ENCODE assay signal across 1 cellular context in the genomic region with DNA sequence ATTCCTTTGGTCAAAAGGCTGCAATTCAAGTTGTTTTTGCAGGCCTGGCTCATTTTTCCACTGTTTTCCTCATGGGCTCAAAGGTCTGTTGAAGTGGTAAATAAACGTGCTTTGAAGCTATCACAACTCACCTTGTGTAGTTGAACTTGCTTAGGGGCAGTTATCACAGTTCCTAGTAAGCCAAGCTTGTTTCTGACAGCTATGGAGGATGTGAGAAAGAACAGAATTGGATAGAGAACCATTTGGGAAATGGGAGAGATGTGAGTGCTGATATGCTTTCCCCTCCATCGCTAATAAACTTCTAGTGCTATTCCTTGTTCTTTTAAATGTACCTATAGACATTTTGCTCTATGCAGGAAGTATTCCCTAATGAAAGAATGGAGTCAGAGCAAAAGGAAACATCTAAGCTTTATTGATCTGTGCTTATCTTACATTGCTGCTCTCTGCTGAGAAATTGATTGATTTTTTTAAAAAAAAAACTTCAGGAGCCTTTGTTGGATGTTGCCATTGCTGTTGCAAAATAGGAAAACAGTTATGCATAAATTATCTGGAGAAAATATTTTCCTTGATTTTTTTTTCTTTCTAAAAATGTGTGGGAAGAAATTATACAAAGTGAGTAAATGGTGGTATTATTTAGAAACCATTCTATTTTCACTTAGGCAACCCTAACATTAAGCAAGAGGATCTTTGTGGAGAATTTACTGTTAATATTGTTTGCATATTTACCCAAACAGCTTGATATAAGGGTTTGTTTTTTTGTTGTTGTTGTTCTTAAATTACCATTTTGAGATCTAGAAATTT.
A peak's percentile ranks its signal among the peaks of the same experiment; 100 is the strongest.
TF ChIP-seq lines count a peak whose summit lies in the region.

No MANE protein-coding gene starts in this region.

TF ChIP-seq in HepG2, 621 proteins besides CTCF, POLR2A, EP300 and RAD21 (continued from another document and continues in another):
- TF ChIP-seq, protein P1, sequence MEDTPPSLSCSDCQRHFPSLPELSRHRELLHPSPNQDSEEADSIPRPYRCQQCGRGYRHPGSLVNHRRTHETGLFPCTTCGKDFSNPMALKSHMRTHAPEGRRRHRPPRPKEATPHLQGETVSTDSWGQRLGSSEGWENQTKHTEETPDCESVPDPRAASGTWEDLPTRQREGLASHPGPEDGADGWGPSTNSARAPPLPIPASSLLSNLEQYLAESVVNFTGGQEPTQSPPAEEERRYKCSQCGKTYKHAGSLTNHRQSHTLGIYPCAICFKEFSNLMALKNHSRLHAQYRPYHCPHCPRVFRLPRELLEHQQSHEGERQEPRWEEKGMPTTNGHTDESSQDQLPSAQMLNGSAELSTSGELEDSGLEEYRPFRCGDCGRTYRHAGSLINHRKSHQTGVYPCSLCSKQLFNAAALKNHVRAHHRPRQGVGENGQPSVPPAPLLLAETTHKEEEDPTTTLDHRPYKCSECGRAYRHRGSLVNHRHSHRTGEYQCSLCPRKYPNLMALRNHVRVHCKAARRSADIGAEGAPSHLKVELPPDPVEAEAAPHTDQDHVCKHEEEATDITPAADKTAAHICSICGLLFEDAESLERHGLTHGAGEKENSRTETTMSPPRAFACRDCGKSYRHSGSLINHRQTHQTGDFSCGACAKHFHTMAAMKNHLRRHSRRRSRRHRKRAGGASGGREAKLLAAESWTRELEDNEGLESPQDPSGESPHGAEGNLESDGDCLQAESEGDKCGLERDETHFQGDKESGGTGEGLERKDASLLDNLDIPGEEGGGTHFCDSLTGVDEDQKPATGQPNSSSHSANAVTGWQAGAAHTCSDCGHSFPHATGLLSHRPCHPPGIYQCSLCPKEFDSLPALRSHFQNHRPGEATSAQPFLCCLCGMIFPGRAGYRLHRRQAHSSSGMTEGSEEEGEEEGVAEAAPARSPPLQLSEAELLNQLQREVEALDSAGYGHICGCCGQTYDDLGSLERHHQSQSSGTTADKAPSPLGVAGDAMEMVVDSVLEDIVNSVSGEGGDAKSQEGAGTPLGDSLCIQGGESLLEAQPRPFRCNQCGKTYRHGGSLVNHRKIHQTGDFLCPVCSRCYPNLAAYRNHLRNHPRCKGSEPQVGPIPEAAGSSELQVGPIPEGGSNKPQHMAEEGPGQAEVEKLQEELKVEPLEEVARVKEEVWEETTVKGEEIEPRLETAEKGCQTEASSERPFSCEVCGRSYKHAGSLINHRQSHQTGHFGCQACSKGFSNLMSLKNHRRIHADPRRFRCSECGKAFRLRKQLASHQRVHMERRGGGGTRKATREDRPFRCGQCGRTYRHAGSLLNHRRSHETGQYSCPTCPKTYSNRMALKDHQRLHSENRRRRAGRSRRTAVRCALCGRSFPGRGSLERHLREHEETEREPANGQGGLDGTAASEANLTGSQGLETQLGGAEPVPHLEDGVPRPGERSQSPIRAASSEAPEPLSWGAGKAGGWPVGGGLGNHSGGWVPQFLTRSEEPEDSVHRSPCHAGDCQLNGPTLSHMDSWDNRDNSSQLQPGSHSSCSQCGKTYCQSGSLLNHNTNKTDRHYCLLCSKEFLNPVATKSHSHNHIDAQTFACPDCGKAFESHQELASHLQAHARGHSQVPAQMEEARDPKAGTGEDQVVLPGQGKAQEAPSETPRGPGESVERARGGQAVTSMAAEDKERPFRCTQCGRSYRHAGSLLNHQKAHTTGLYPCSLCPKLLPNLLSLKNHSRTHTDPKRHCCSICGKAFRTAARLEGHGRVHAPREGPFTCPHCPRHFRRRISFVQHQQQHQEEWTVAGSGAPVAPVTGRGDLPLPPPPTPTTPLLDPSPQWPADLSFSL (CRISPR knock-in tag; IDR thresholded peaks at IDR 0.05), result peak; percentile 77; the same call in 1 of the 2 replicates
- TF ChIP-seq ADNP (CRISPR knock-in tag; IDR thresholded peaks at IDR 0.05) (no peak), KAT8 (CRISPR knock-in tag; IDR thresholded peaks at IDR 0.05) (peak; percentile 66; the same call in 1 of the 2 replicates), ZNF234 (CRISPR knock-in tag; conservative IDR thresholded peaks at IDR 0.05) (no peak), RFX3 (CRISPR knock-in tag; IDR thresholded peaks at IDR 0.05) (no peak), ZNF75D (CRISPR knock-in tag; IDR thresholded peaks at IDR 0.05; ENCODE audit: borderline replicate concordance) (no peak), AHR (CRISPR knock-in tag; IDR thresholded peaks at IDR 0.05) (no peak), TBL1XR1 (IDR thresholded peaks at IDR 0.05; ENCODE audit: borderline replicate concordance, low read length, partially characterized antibody) (peak; percentile 32), KMT2B (CRISPR knock-in tag; IDR thresholded peaks at IDR 0.05) (0 out of 2 replicates have a peak, but pooled peaks have one; percentile 47), JDP2 (CRISPR knock-in tag; IDR thresholded peaks at IDR 0.05; ENCODE audit: borderline replicate concordance) (no peak), ZNF274 (CRISPR knock-in tag; IDR thresholded peaks at IDR 0.05) (no peak), YY1 (IDR thresholded peaks at IDR 0.05; ENCODE audit: insufficient read depth, insufficient replicate concordance, low read depth, low read length) (no peak), NR2F1 (CRISPR knock-in tag; IDR thresholded peaks at IDR 0.05) (peak; percentile 27 to 56; a peak in 1 of 4 replicates), BCL6 (CRISPR knock-in tag; IDR thresholded peaks at IDR 0.05) (peak; percentile 97), NR0B2 (CRISPR knock-in tag; IDR thresholded peaks at IDR 0.05) (no peak), EHMT2 (IDR thresholded peaks at IDR 0.05; ENCODE audit: borderline replicate concordance, low read depth, low read length) (0 out of 2 replicates have a peak, but pooled peaks have one; percentile 26), FOXK2 (IDR thresholded peaks at IDR 0.05) (0 out of 2 replicates have a peak, but pooled peaks have one; percentile 36), SIX4 (CRISPR knock-in tag; IDR thresholded peaks at IDR 0.05) (0 out of 2 replicates have a peak, but pooled peaks have one; percentile 34), ZNF264 (CRISPR knock-in tag; IDR thresholded peaks at IDR 0.05) (peak; percentile 76), ZFP36L1 (CRISPR knock-in tag; IDR thresholded peaks at IDR 0.05) (no peak), KLF11 (CRISPR knock-in tag; IDR thresholded peaks at IDR 0.05) (no peak), MXI1 (IDR thresholded peaks at IDR 0.05; ENCODE audit: borderline replicate concordance, low read depth, low read length) (no peak; the same call in 2 of the 3 replicates), NFIC (IDR thresholded peaks at IDR 0.05; ENCODE audit: low read length) (peak; percentile 78), RXRB (CRISPR knock-in tag; IDR thresholded peaks at IDR 0.05; ENCODE audit: borderline replicate concordance) (peak; percentile 80; the same call in 1 of the 2 replicates), CCAR2 (optimal IDR thresholded peaks at IDR 0.05; ENCODE audit: low read depth, low read length) (no peak), ZNF564 (CRISPR knock-in tag; IDR thresholded peaks at IDR 0.05) (0 out of 2 replicates have a peak, but pooled peaks have one; percentile 39), TBX2 (CRISPR knock-in tag; IDR thresholded peaks at IDR 0.05; ENCODE audit: borderline replicate concordance) (peak; percentile 90), CEBPG (CRISPR knock-in tag; IDR thresholded peaks at IDR 0.05) (peak; percentile 41; the same call in 1 of the 2 replicates), IRF2 (CRISPR knock-in tag; IDR thresholded peaks at IDR 0.05) (peak; percentile 66; the same call in 1 of the 2 replicates), TBX3 (IDR thresholded peaks at IDR 0.05; ENCODE audit: borderline replicate concordance) (peak; percentile 71; the same call in 1 of the 2 replicates), TEAD3 (CRISPR knock-in tag; optimal IDR thresholded peaks at IDR 0.05; ENCODE audit: borderline replicate concordance) (peak; percentile 61), ZNF614 (CRISPR knock-in tag; IDR thresholded peaks at IDR 0.05; ENCODE audit: borderline replicate concordance) (peak; percentile 90), ZNF225 (CRISPR knock-in tag; IDR thresholded peaks at IDR 0.05) (no peak), DRAP1 (CRISPR knock-in tag; IDR thresholded peaks at IDR 0.05) (0 out of 2 replicates have a peak, but pooled peaks have one; percentile 22), SOX13 (IDR thresholded peaks at IDR 0.05) (no peak), SOX13 (CRISPR knock-in tag; conservative IDR thresholded peaks at IDR 0.05 in 1 of 2, IDR thresholded peaks at IDR 0.05 in 1 of 2) (peak in 1 of 2 experiments; percentile 83; a peak in 2 of 4 replicates), ZBTB7B (CRISPR knock-in tag; IDR thresholded peaks at IDR 0.05) (0 out of 2 replicates have a peak, but pooled peaks have one; percentile 48), GABPA (IDR thresholded peaks at IDR 0.05; ENCODE audit: low read depth, low read length) (no peak), GABPA (CRISPR knock-in tag; IDR thresholded peaks at IDR 0.05; ENCODE audit: low read depth) (0 out of 2 replicates have a peak, but pooled peaks have one; percentile 30), ZSCAN9 (CRISPR knock-in tag; IDR thresholded peaks at IDR 0.05; ENCODE audit: borderline replicate concordance) (no peak; the same call in 1 of the 2 replicates), MEF2D (CRISPR knock-in tag; IDR thresholded peaks at IDR 0.05) (peak; percentile 33; the same call in 1 of the 2 replicates)
- TF ChIP-seq, protein P2, sequence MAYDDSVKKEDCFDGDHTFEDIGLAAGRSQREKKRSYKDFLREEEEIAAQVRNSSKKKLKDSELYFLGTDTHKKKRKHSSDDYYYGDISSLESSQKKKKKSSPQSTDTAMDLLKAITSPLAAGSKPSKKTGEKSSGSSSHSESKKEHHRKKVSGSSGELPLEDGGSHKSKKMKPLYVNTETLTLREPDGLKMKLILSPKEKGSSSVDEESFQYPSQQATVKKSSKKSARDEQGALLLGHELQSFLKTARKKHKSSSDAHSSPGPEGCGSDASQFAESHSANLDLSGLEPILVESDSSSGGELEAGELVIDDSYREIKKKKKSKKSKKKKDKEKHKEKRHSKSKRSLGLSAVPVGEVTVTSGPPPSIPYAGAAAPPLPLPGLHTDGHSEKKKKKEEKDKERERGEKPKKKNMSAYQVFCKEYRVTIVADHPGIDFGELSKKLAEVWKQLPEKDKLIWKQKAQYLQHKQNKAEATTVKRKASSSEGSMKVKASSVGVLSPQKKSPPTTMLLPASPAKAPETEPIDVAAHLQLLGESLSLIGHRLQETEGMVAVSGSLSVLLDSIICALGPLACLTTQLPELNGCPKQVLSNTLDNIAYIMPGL (CRISPR knock-in tag; IDR thresholded peaks at IDR 0.05; ENCODE audit: borderline replicate concordance in 1 of 2, low read depth in 1 of 2), result 0 out of 4 replicates have a peak, but pooled peaks of 1 of the 2 experiments have one; percentile 19
- TF ChIP-seq, protein P3, sequence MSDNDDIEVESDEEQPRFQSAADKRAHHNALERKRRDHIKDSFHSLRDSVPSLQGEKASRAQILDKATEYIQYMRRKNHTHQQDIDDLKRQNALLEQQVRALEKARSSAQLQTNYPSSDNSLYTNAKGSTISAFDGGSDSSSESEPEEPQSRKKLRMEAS (IDR thresholded peaks at IDR 0.05), result peak; percentile 64
- TF ChIP-seq, protein P4, sequence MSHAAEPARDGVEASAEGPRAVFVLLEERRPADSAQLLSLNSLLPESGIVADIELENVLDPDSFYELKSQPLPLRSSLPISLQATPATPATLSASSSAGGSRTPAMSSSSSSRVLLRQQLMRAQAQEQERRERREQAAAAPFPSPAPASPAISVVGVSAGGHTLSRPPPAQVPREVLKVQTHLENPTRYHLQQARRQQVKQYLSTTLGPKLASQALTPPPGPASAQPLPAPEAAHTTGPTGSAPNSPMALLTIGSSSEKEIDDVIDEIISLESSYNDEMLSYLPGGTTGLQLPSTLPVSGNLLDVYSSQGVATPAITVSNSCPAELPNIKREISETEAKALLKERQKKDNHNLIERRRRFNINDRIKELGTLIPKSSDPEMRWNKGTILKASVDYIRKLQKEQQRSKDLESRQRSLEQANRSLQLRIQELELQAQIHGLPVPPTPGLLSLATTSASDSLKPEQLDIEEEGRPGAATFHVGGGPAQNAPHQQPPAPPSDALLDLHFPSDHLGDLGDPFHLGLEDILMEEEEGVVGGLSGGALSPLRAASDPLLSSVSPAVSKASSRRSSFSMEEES (CRISPR knock-in tag; IDR thresholded peaks at IDR 0.05), result 0 out of 2 replicates have a peak, but pooled peaks have one; percentile 20
- TF ChIP-seq, protein P5, sequence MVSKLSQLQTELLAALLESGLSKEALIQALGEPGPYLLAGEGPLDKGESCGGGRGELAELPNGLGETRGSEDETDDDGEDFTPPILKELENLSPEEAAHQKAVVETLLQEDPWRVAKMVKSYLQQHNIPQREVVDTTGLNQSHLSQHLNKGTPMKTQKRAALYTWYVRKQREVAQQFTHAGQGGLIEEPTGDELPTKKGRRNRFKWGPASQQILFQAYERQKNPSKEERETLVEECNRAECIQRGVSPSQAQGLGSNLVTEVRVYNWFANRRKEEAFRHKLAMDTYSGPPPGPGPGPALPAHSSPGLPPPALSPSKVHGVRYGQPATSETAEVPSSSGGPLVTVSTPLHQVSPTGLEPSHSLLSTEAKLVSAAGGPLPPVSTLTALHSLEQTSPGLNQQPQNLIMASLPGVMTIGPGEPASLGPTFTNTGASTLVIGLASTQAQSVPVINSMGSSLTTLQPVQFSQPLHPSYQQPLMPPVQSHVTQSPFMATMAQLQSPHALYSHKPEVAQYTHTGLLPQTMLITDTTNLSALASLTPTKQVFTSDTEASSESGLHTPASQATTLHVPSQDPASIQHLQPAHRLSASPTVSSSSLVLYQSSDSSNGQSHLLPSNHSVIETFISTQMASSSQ (IDR thresholded peaks at IDR 0.05; ENCODE audit: low read depth), result no peak
- TF ChIP-seq, protein P5 (CRISPR knock-in tag; IDR thresholded peaks at IDR 0.05; ENCODE audit: borderline replicate concordance), result peak; percentile 55; the same call in 1 of the 2 replicates
- TF ChIP-seq, protein P6, sequence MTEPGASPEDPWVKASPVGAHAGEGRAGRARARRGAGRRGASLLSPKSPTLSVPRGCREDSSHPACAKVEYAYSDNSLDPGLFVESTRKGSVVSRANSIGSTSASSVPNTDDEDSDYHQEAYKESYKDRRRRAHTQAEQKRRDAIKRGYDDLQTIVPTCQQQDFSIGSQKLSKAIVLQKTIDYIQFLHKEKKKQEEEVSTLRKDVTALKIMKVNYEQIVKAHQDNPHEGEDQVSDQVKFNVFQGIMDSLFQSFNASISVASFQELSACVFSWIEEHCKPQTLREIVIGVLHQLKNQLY (CRISPR knock-in tag; IDR thresholded peaks at IDR 0.05), result peak; percentile 69
